Comparison of ENCODE assay signal across 22 cellular contexts in genomic region chr1:198751741-198752140, GRCh38.
A peak's percentile ranks its signal among the peaks of the same experiment; 100 is the strongest.
DNase-seq lines count a peak whose midpoint lies in the region; ATAC-seq and TF ChIP-seq lines count a peak whose summit lies in the region.
"Had no signal": no experiment of that assay in that cellular context is flagged by ENCODE, and none has a peak within 500 bp of the region (broad histone marks: within the 10 kb centered on the region; RNA-seq: fewer than 3 reads in every experiment).

No MANE protein-coding gene starts in this region.

- POLR2A ChIA-PET in activated CD4-positive, alpha-beta T cell treated with anti-CD3 and anti-CD28 coated beads for 36 hours (lab: Charles Lee) = no interaction called here
- POLR2A ChIA-PET in CD4-positive, alpha-beta T cell (lab: Charles Lee) = interaction anchor here (0.7 to 1.1 kb wide), 2 partner anchors 19 to 63 kb away, joined by 3 to 7 read pairs; no protein-coding TSS in a partner anchor
- POLR2A ChIA-PET in naive thymus-derived CD8-positive, alpha-beta T cell (lab: Charles Lee) = no interaction called here

- H3K27ac ChIP-seq in CD4-positive, alpha-beta T cell (ENCODE audit: low read depth, low read length) = no peak overlapping the region
- H3K27ac ChIP-seq: neural progenitor cell, Peyer's patch, transverse colon had no signal

- no peaks in the 10 kb centered on the region for H3K27me3 Mint-ChIP-seq in activated CD4-positive, alpha-beta T cell treated with anti-CD3 and anti-CD28 coated beads for 36 hours
- no peaks in the 10 kb centered on the region for H3K27me3 Mint-ChIP-seq in CD4-positive, alpha-beta T cell
- H3K27me3 Mint-ChIP-seq in naive thymus-derived CD8-positive, alpha-beta T cell = no peaks in the 10 kb centered on the region
- H3K27me3 Mint-ChIP-seq: activated CD4-positive, alpha-beta T cell treated with anti-CD3 and anti-CD28 coated beads, Interleukin-2, amount 10 ng/mL, durations not matched to agents 7 days and 5 days had no signal

- no peak for TF ChIP-seq CTCF in CD4-positive, alpha-beta T cell (IDR thresholded peaks at IDR 0.05)

- H3K9me3 ChIP-seq in CD4-positive, alpha-beta T cell (ENCODE audit: control insufficient read depth, low read length) = no peaks in the 10 kb centered on the region
- H3K9me3 ChIP-seq: Peyer's patch, transverse colon had no signal

- no peak overlapping the region for H3K4me3 Mint-ChIP-seq in activated CD4-positive, alpha-beta T cell treated with anti-CD3 and anti-CD28 coated beads for 36 hours
- H3K4me3 Mint-ChIP-seq in CD4-positive, alpha-beta T cell = no peak overlapping the region
- peak overlapping the region in 1 of 10 donors; percentile 8 for H3K4me3 Mint-ChIP-seq in naive thymus-derived CD8-positive, alpha-beta T cell
- H3K4me3 Mint-ChIP-seq: neural progenitor cell had no signal

- H3K27me3 ChIP-seq in CD4-positive, alpha-beta T cell (ENCODE audit: control insufficient read depth, insufficient read depth, low read length) = no peaks in the 10 kb centered on the region
- H3K27me3 ChIP-seq: neural progenitor cell, Peyer's patch, transverse colon had no signal

- intact Hi-C loops in activated CD4-positive, alpha-beta T cell treated with anti-CD3 and anti-CD28 coated beads for 36 hours (cut with DNase I, micrococcal nuclease) = no loop called here
- intact Hi-C loops in CD4-positive, alpha-beta T cell (cut with DNase I, micrococcal nuclease) = loop anchor here (5.0 to 10.0 kb wide), 2 partner anchors 34 to 1763 kb away; no protein-coding TSS in a partner anchor

- no peak for DNase-seq in activated CD4-positive, alpha-beta T cell treated with anti-CD3 and anti-CD28 coated beads for 36 hours
- no peak for DNase-seq in activated CD4-positive, alpha-beta T cell treated with anti-CD3 and anti-CD28 coated beads for 48 hours
- no peak for DNase-seq in CD4-positive, alpha-beta T cell
- DNase-seq in activated naive CD4-positive, alpha-beta T cell treated with anti-CD3 and anti-CD28 coated beads, Interleukin-2, amount 50 U/mL, for 72 hours (ENCODE audit: low spot score in 2 of 2) = no peak
- no peak for DNase-seq in naive thymus-derived CD8-positive, alpha-beta T cell
- DNase-seq in GM19240 (ENCODE audit: insufficient read length, low spot score) (no peak), NCI-H2081 treated with DMSO at 0.1 percent for 48 hours (lab: John Stamatoyannopoulos, UW) (no peak)
- DNase-seq: activated CD4-positive, alpha-beta T cell treated with anti-CD3 and anti-CD28 coated beads, Interleukin-2, amount 10 ng/mL, durations not matched to agents 7 days and 5 days; central memory CD4-positive, alpha-beta T cell; DMS79; GOT3; midbrain; NCI-H1694 treated with DMSO at 0.1 percent for 48 hours; NCI-H526 treated with DMSO at 0.1 percent for 48 hours; Peyer's patch; posterior cingulate gyrus; stimulated activated CD4-positive, alpha-beta T cell treated with anti-CD3 and anti-CD28 coated beads, Interleukin-15, amount 100 ng/mL, for 24 hours; T-helper 2 cell; transverse colon had no signal

- peak overlapping the region; percentile 71 for H3K27ac Mint-ChIP-seq in activated CD4-positive, alpha-beta T cell treated with anti-CD3 and anti-CD28 coated beads for 36 hours
- H3K27ac Mint-ChIP-seq in CD4-positive, alpha-beta T cell = peak overlapping the region; percentile 58
- peak overlapping the region; percentile 14 to 91 for H3K27ac Mint-ChIP-seq in activated naive CD4-positive, alpha-beta T cell treated with anti-CD3 and anti-CD28 coated beads, Interleukin-2, amount 50 U/mL, for 72 hours
- peak overlapping the region in 8 of 10 donors; percentile 23 to 72 (median 55) for H3K27ac Mint-ChIP-seq in naive thymus-derived CD8-positive, alpha-beta T cell
- H3K27ac Mint-ChIP-seq: activated CD4-positive, alpha-beta T cell treated with anti-CD3 and anti-CD28 coated beads, Interleukin-2, amount 10 ng/mL, durations not matched to agents 7 days and 5 days; neural progenitor cell had no signal

- peaks cover 15% of the 10 kb centered on the region for H3K4me1 Mint-ChIP-seq in activated CD4-positive, alpha-beta T cell treated with anti-CD3 and anti-CD28 coated beads for 36 hours
- peaks cover 24% of the 10 kb centered on the region for H3K4me1 Mint-ChIP-seq in CD4-positive, alpha-beta T cell (ENCODE audit: low read depth)
- H3K4me1 Mint-ChIP-seq in naive thymus-derived CD8-positive, alpha-beta T cell = peaks cover 5 to 34% (median 18%) of the 10 kb centered on the region in 4 donors
- H3K4me1 Mint-ChIP-seq: neural progenitor cell had no signal

- no peaks in the 10 kb centered on the region for H3K9me3 Mint-ChIP-seq in activated CD4-positive, alpha-beta T cell treated with anti-CD3 and anti-CD28 coated beads for 36 hours (ENCODE audit: low read depth)
- H3K9me3 Mint-ChIP-seq in CD4-positive, alpha-beta T cell = no peaks in the 10 kb centered on the region
- H3K9me3 Mint-ChIP-seq in activated naive CD4-positive, alpha-beta T cell treated with anti-CD3 and anti-CD28 coated beads, Interleukin-2, amount 50 U/mL, for 72 hours = no peaks in the 10 kb centered on the region
- H3K9me3 Mint-ChIP-seq in naive thymus-derived CD8-positive, alpha-beta T cell = no peaks in the 10 kb centered on the region
- H3K9me3 Mint-ChIP-seq: activated CD4-positive, alpha-beta T cell treated with anti-CD3 and anti-CD28 coated beads, Interleukin-2, amount 10 ng/mL, durations not matched to agents 7 days and 5 days; neural progenitor cell had no signal

- H3K36me3 Mint-ChIP-seq in activated CD4-positive, alpha-beta T cell treated with anti-CD3 and anti-CD28 coated beads for 36 hours (ENCODE audit: low read depth) = peaks cover 53% of the 10 kb centered on the region
- peaks cover 73% of the 10 kb centered on the region for H3K36me3 Mint-ChIP-seq in CD4-positive, alpha-beta T cell (ENCODE audit: low read depth)
- peaks cover 17 to 47% of the 10 kb centered on the region in 2 donors for H3K36me3 Mint-ChIP-seq in activated naive CD4-positive, alpha-beta T cell treated with anti-CD3 and anti-CD28 coated beads, Interleukin-2, amount 50 U/mL, for 72 hours
- H3K36me3 Mint-ChIP-seq in naive thymus-derived CD8-positive, alpha-beta T cell = peaks cover 27 to 62% (median 34%) of the 10 kb centered on the region in 3 donors
- H3K36me3 Mint-ChIP-seq: neural progenitor cell had no signal

- CTCF ChIA-PET in activated CD4-positive, alpha-beta T cell treated with anti-CD3 and anti-CD28 coated beads for 36 hours (lab: Charles Lee) = interaction anchor here (1.5 kb wide), 1 partner anchor 10 kb away, joined by 4 read pairs; no protein-coding TSS in a partner anchor
- CTCF ChIA-PET in CD4-positive, alpha-beta T cell (lab: Charles Lee) = interaction anchor here (1.0 kb wide), 1 partner anchor 10 kb away, joined by 3 read pairs; no protein-coding TSS in a partner anchor

- ATAC-seq in activated CD4-positive, alpha-beta T cell treated with anti-CD3 and anti-CD28 coated beads for 36 hours = no peak
- ATAC-seq in CD4-positive, alpha-beta T cell (ENCODE audit: poor library complexity) = no peak
- no peak for ATAC-seq in activated naive CD4-positive, alpha-beta T cell treated with anti-CD3 and anti-CD28 coated beads, Interleukin-2, amount 50 U/mL, for 72 hours
- ATAC-seq in naive thymus-derived CD8-positive, alpha-beta T cell = no peak
- ATAC-seq in GM19324 (IDR thresholded peaks at IDR 0.05; ENCODE audit: low FRiP score, unreplicated experiment) = no peak
- ATAC-seq: sciatic nerve had no signal

Comparison
In these comparisons a context has a peak if more than half of its experiments do, and no peak if none do; other contexts are left out.
1. intact Hi-C loops: an anchor here in CD4-positive, alpha-beta T cell (5.0 to 10.0 kb wide); none called in activated CD4-positive, alpha-beta T cell treated with anti-CD3 and anti-CD28 coated beads for 36 hours.